19 cellular contexts compared by ENCODE assay signal in the genomic region with DNA sequence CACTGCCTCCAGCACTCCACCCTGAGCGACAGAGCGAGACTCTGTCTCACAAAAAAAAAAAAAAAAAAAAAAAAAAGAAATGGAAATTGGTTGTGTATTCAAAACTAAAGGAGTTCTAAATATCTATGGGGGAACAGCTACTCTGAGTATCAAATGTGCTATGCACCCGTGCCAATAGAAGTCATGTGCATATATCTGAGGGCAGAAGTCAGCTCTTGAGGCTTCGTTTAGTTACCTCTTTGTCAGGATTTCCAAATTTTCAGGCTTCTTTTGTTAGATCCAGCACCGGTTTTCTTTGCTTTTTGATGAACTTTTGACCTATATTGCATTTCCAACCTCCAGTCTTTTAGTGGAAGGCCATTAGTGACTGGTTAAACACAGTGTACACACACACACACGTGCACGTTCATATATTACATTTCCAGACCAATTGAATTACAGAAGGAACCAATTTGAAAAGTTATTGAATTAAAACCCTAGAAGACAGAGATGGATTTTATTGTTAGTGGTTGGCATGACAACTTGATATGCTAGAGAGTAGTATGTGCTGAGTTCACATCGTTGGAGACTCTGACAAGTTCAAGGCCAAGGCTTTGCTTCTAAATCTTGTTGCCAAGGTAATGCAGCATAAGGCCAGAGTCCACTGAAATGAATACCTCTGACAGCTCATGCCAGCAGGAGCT. TPM values are rescaled to one million over a fixed set of nuclear protein-coding genes. Genes with fewer than 3 reads are reported as not detected.
A peak's percentile ranks its signal among the peaks of the same experiment; 100 is the strongest.
DNase-seq lines count a peak whose midpoint lies in the region; ATAC-seq and TF ChIP-seq lines count a peak whose summit lies in the region.
"Had no signal": no experiment of that assay in that cellular context is flagged by ENCODE, and none has a peak within 500 bp of the region (broad histone marks: within the 10 kb centered on the region; RNA-seq: fewer than 3 reads in every experiment).

No MANE protein-coding gene starts in this region.

- H3K4me1 ChIP-seq in trophoblast cell (ENCODE audit: control insufficient read depth in 1 of 2, insufficient read depth in 2 of 2, low read length in 2 of 2), result peaks cover 0 to 6% of the 10 kb centered on the region in 2 experiments
- H3K4me1 ChIP-seq: BLaER1 had no signal

- H2BK5ac ChIP-seq in trophoblast cell (ENCODE audit: low read depth, low read length, poor library complexity), result no peak overlapping the region

- WGBS in trophoblast cell (ENCODE audit: extremely low coverage, insufficient coverage, insufficient read length), result no CpG with 5 or more reads among the region's 8 CpGs

- no peak overlapping the region for H3K18ac ChIP-seq in trophoblast cell (ENCODE audit: low read length)

- H3K27ac ChIP-seq in trophoblast cell (ENCODE audit: low read depth, low read length), result no peak overlapping the region
- H3K27ac ChIP-seq: BLaER1, heart left ventricle, spleen, thyroid gland had no signal

- H4K12ac ChIP-seq in trophoblast cell (ENCODE audit: low read depth, low read length), result no peak overlapping the region

- H3K79me2 ChIP-seq in trophoblast cell (ENCODE audit: control insufficient read depth, insufficient read depth, low read length, poor library complexity), result no peaks in the 10 kb centered on the region

- ATAC-seq in SK-N-SH treated with all-trans-retinoic acid at 6 μM for 48 hours, result peak; percentile 92
- ATAC-seq in HG02678 (IDR thresholded peaks at IDR 0.05; ENCODE audit: unreplicated experiment), result no peak
- no peak for ATAC-seq in HG03097 (IDR thresholded peaks at IDR 0.05; ENCODE audit: low FRiP score, unreplicated experiment)
- ATAC-seq: heart left ventricle; stimulated activated effector memory CD8-positive, alpha-beta T cell treated with anti-CD3 and anti-CD28 coated beads, Interleukin-12 subunit alpha, Interleukin-12 subunit beta, amount 100 ng/mL, for 72 hours had no signal

- TF ChIP-seq CTCF in fibroblast of the aortic adventitia (IDR thresholded peaks at IDR 0.05; ENCODE audit: insufficient read depth, low read length), result no peak

- peaks cover 6% of the 10 kb centered on the region for H3K79me1 ChIP-seq in trophoblast cell (ENCODE audit: low read length)

- H4K91ac ChIP-seq in trophoblast cell (ENCODE audit: low read depth, low read length), result no peak overlapping the region

- in situ Hi-C loops in KBM-7 (cut with MboI; ENCODE audit: low pct_unique_long_range_greater_than_20kb, low sequenced_read_pairs), result no loop called here

- H3K9ac ChIP-seq in trophoblast cell (ENCODE audit: low read length), result no peak overlapping the region
- H3K9ac ChIP-seq: BLaER1 had no signal

- H3K4me3 ChIP-seq in fibroblast of the aortic adventitia (ENCODE audit: low read depth, low read length) (no peak overlapping the region), trophoblast cell (ENCODE audit: low read depth, low read length) (no peak overlapping the region)
- H3K4me3 ChIP-seq: BLaER1, heart left ventricle, spleen, thyroid gland had no signal

- H2BK12ac ChIP-seq in trophoblast cell (ENCODE audit: low read length), result peak overlapping the region; percentile 42

- no peak overlapping the region for H4K8ac ChIP-seq in trophoblast cell (ENCODE audit: low read depth, low read length)

- H3K36me3 ChIP-seq in trophoblast cell (ENCODE audit: control insufficient read depth in 1 of 2, insufficient read depth in 2 of 2, low read length in 2 of 2), result no peaks in the 10 kb centered on the region
- H3K36me3 ChIP-seq: BLaER1, heart left ventricle, spleen, thyroid gland had no signal

- H3K4me2 ChIP-seq in trophoblast cell (ENCODE audit: low read length), result no peak overlapping the region
- H3K4me2 ChIP-seq: BLaER1 had no signal

- H2AFZ ChIP-seq in trophoblast cell (ENCODE audit: insufficient read depth, low read length, poor library complexity), result no peak overlapping the region

- no peak overlapping the region for H3K23ac ChIP-seq in trophoblast cell (ENCODE audit: low read length)

- no peak overlapping the region for H3K14ac ChIP-seq in trophoblast cell (ENCODE audit: low read length)

- H3K9me3 ChIP-seq in trophoblast cell (ENCODE audit: insufficient read depth, low read depth, low read length), result no peaks in the 10 kb centered on the region
- H3K9me3 ChIP-seq: BLaER1, heart left ventricle, spleen, thyroid gland had no signal

- no peak overlapping the region for H3K4ac ChIP-seq in trophoblast cell (ENCODE audit: low read depth, low read length)

- H2AK5ac ChIP-seq in trophoblast cell (ENCODE audit: low read length), result no peak overlapping the region

- peak; percentile 69 for DNase-seq in HT-29 (ENCODE audit: low spot score)
- DNase-seq in fibroblast of the aortic adventitia (ENCODE audit: low read depth), result peak; percentile 67
- DNase-seq in trophoblast cell, result no peak
- no peak for DNase-seq in KBM-7
- no peak for DNase-seq in NCI-H1694 (lab: John Stamatoyannopoulos, UW)
- DNase-seq: activated CD8-positive, alpha-beta memory T cell treated with anti-CD3 and anti-CD28 coated beads, Interleukin-2, amount 50 U/mL, for 4 hours; activated gamma-delta T cell treated with Interleukin-2 at 50 U/mL for 16 hours; heart left ventricle; kidney; NCI-H1417 treated with DMSO at 0.1 percent for 48 hours; NCI-H524; OCI-M1; spleen; thyroid gland had no signal

- no peaks in the 10 kb centered on the region for H3K27me3 ChIP-seq in trophoblast cell (ENCODE audit: insufficient read depth, low read length)
- H3K27me3 ChIP-seq: BLaER1, heart left ventricle, spleen, thyroid gland had no signal

- H2BK120ac ChIP-seq in trophoblast cell (ENCODE audit: insufficient read depth, low read length, poor library complexity), result no peak overlapping the region

TF ChIP-seq in SK-N-SH treated with all-trans-retinoic acid at 6 μM for 48 hours, 23 proteins besides CTCF, POLR2A, EP300 and RAD21 (continues in another document):
- TF ChIP-seq PPARA (CRISPR knock-in tag; IDR thresholded peaks at IDR 0.05; ENCODE audit: borderline replicate concordance) (no peak), SNAI2 (CRISPR knock-in tag; IDR thresholded peaks at IDR 0.05) (peak; percentile 37; the same call in 1 of the 2 replicates), RARB (CRISPR knock-in tag; IDR thresholded peaks at IDR 0.05) (no peak), ISL1 (CRISPR knock-in tag; IDR thresholded peaks at IDR 0.05) (peak; percentile 91), ZNF8 (CRISPR knock-in tag; IDR thresholded peaks at IDR 0.05) (0 out of 2 replicates have a peak, but pooled peaks have one; percentile 38), GLIS3 (CRISPR knock-in tag; IDR thresholded peaks at IDR 0.05) (no peak), TCF4 (CRISPR knock-in tag; IDR thresholded peaks at IDR 0.05; ENCODE audit: borderline replicate concordance) (peak; percentile 90), BACH2 (CRISPR knock-in tag; IDR thresholded peaks at IDR 0.05; ENCODE audit: borderline replicate concordance) (no peak), ZC3H10 (CRISPR knock-in tag; IDR thresholded peaks at IDR 0.05) (peak; percentile 67), TOX (CRISPR knock-in tag; IDR thresholded peaks at IDR 0.05; ENCODE audit: borderline replicate concordance) (0 out of 2 replicates have a peak, but pooled peaks have one; percentile 39), CSDC2 (CRISPR knock-in tag; IDR thresholded peaks at IDR 0.05) (peak; percentile 46; the same call in 1 of the 2 replicates), ZFP3 (CRISPR knock-in tag; IDR thresholded peaks at IDR 0.05) (0 out of 2 replicates have a peak, but pooled peaks have one; percentile 20), ARNTL (CRISPR knock-in tag; IDR thresholded peaks at IDR 0.05; ENCODE audit: borderline replicate concordance, low read depth) (peak; percentile 81; the same call in 1 of the 2 replicates), ZFP30 (CRISPR knock-in tag; IDR thresholded peaks at IDR 0.05) (no peak), ZNF565 (CRISPR knock-in tag; conservative IDR thresholded peaks at IDR 0.05; ENCODE audit: low read depth) (no peak), ZNF70 (CRISPR knock-in tag; IDR thresholded peaks at IDR 0.05) (peak; percentile 89)
- TF ChIP-seq, protein P1, sequence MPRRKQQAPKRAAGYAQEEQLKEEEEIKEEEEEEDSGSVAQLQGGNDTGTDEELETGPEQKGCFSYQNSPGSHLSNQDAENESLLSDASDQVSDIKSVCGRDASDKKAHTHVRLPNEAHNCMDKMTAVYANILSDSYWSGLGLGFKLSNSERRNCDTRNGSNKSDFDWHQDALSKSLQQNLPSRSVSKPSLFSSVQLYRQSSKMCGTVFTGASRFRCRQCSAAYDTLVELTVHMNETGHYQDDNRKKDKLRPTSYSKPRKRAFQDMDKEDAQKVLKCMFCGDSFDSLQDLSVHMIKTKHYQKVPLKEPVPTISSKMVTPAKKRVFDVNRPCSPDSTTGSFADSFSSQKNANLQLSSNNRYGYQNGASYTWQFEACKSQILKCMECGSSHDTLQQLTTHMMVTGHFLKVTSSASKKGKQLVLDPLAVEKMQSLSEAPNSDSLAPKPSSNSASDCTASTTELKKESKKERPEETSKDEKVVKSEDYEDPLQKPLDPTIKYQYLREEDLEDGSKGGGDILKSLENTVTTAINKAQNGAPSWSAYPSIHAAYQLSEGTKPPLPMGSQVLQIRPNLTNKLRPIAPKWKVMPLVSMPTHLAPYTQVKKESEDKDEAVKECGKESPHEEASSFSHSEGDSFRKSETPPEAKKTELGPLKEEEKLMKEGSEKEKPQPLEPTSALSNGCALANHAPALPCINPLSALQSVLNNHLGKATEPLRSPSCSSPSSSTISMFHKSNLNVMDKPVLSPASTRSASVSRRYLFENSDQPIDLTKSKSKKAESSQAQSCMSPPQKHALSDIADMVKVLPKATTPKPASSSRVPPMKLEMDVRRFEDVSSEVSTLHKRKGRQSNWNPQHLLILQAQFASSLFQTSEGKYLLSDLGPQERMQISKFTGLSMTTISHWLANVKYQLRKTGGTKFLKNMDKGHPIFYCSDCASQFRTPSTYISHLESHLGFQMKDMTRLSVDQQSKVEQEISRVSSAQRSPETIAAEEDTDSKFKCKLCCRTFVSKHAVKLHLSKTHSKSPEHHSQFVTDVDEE (CRISPR knock-in tag; IDR thresholded peaks at IDR 0.05), result peak; percentile 92

RNA-seq across cellular contexts. Expression of a gene that starts 33.1 kb away (rescaled TPM):
- 63.0 and 73.6 TPM in 2 replicates for total RNA-seq in HT-29 (2014; rRNA removed; shearing (Covaris generic))
- total RNA-seq in fibroblast of the aortic adventitia (ENCODE audit: low replicate concordance), result 127 and 524 TPM in 2 replicates
- 62.9 and 91.7 TPM in 2 replicates for polyA plus RNA-seq in trophoblast cell (2013)

RNA-seq across cellular contexts. Expression of a gene that starts 51.3 kb away (rescaled TPM):
- total RNA-seq in HT-29 (2014; rRNA removed; shearing (Covaris generic)), result 192 and 240 TPM in 2 replicates
- total RNA-seq in fibroblast of the aortic adventitia (ENCODE audit: low replicate concordance), result 103 and 253 TPM in 2 replicates
- 48.2 and 48.7 TPM in 2 replicates for polyA plus RNA-seq in trophoblast cell (2013)

Comparison
In these comparisons a context has a peak if more than half of its experiments do, and no peak if none do; other contexts are left out.
1. DNase-seq: peak in HT-29 (single experiment) and fibroblast of the aortic adventitia (single experiment); none in trophoblast cell (0 of 2), KBM-7 (single experiment) and NCI-H1694 (single experiment).